8 cellular contexts compared by ENCODE assay signal in the genomic region with DNA sequence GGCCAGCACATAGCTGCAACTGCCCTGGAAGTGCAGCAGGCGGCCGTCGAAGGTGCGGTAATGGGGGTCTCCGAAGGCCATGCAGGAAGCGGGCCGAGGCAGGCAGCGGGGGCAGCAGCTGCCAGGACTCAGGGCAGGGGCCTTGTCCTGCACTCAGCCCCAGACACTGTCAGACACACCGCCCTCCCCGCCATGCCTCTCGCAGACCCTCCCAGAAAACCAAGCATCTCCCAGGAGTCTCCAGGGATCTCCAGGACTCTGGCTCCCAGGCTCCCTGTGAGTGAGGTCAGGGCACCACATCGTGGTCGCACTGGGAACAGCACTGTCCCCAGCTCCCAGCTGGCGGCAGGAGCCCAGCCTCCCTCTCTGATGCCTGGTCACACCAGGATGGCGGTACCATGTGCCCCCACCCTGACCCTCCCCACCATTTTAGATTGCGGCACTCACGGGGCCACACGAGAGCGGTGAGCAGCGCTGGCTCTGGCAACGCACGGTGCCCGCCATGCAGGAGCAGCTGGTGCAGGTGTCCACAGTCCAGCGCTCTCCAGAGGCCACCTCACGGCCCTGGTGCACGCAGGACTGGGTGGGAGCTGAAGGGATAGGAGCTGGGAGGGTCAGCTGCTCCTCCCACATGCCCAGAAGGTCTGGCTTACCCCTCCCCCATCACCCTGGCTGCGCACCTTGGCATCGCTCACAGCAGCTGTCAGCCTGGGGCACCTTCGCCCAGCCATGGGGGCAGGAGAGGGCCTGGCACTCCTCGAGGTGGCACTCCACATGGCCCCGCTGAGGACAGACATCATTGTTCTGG. TPM values are rescaled to one million over a fixed set of nuclear protein-coding genes. Genes with fewer than 3 reads are reported as not detected.
A peak's percentile ranks its signal among the peaks of the same experiment; 100 is the strongest.
DNase-seq lines count a peak whose midpoint lies in the region; ATAC-seq and TF ChIP-seq lines count a peak whose summit lies in the region.

No MANE protein-coding gene starts in this region.

- peaks cover 13% of the 10 kb centered on the region for H3K4me1 Mint-ChIP-seq in stimulated activated effector memory CD8-positive, alpha-beta T cell treated with anti-CD3 and anti-CD28 coated beads, Interleukin-12 subunit alpha, Interleukin-12 subunit beta, amount 100 ng/mL, for 72 hours
- H3K4me1 Mint-ChIP-seq in activated T-cell treated with anti-CD3 and anti-CD28 coated beads, Interleukin-2, amount 50 U/mL, for 72 hours (ENCODE audit: low read depth) = no peaks in the 10 kb centered on the region

- DNase-seq in Right ventricle myocardium inferior (ENCODE audit: missing footprints) (peak; percentile 76), cardiac septum (ENCODE audit: low spot score) (no peak), NCI-H446 treated with DMSO at 0.1 percent for 48 hours (lab: John Stamatoyannopoulos, UW) (peak; percentile 18), T47D (ENCODE audit: low read depth in 1 of 2, low spot score in 1 of 2) (peak; percentile 74 to 93), left colon (peak; percentile 50 to 71), transverse colon (peak; percentile 71)
- DNase-seq in stimulated activated effector memory CD8-positive, alpha-beta T cell treated with anti-CD3 and anti-CD28 coated beads, Interleukin-12 subunit alpha, Interleukin-12 subunit beta, amount 100 ng/mL, for 72 hours (ENCODE audit: low spot score in 2 of 2) = no peak
- DNase-seq in activated T-cell treated with anti-CD3 and anti-CD28 coated beads, Interleukin-2, amount 50 U/mL, for 72 hours = no peak

- H3K27ac Mint-ChIP-seq in stimulated activated effector memory CD8-positive, alpha-beta T cell treated with anti-CD3 and anti-CD28 coated beads, Interleukin-12 subunit alpha, Interleukin-12 subunit beta, amount 100 ng/mL, for 72 hours = no peak overlapping the region
- H3K27ac Mint-ChIP-seq in activated T-cell treated with anti-CD3 and anti-CD28 coated beads, Interleukin-2, amount 50 U/mL, for 72 hours = no peak overlapping the region

- H3K4me1 ChIP-seq in transverse colon = peaks cover 0 to 8% (median 3%) of the 10 kb centered on the region in 4 donors

- no peak for TF ChIP-seq EP300 in transverse colon (IDR thresholded peaks at IDR 0.05; ENCODE audit: low read depth)

- H3K27ac ChIP-seq in transverse colon = no peak overlapping the region

- in situ Hi-C loops in T47D (cut with HindIII; ENCODE audit: low pct_unique_long_range_greater_than_20kb, low sequenced_read_pairs) = no loop called here
- in situ Hi-C loops in transverse colon (cut with MboI; ENCODE audit: low pct_ligation_motif_present in 1 of 4, low pct_unique_long_range_greater_than_20kb in 1 of 4, low sequenced_read_pairs in 3 of 4) = loop anchor here in 1 of 4 donors (25.0 kb wide), 1 partner anchor 268 kb away; no protein-coding TSS in a partner anchor

- intact Hi-C loops in Right ventricle myocardium inferior (cut with DNase I) (loop anchor here (5.0 kb wide), 3 partner anchors 88 to 403 kb away; partner anchors contain the start of genes CCDC136 and METTL2B), cardiac septum (cut with DNase I) (loop anchor here (5.0 kb wide), 2 partner anchors 88 to 403 kb away; partner anchors contain the start of genes CCDC136 and METTL2B), left colon (cut with DNase I, micrococcal nuclease) (no loop called here), transverse colon (cut with DNase I; ENCODE audit: low total_unique reads) (loop anchor here (10.0 kb wide), 2 partner anchors 275 to 405 kb away; partner anchors contain the start of gene METTL2B)

- no peaks in the 10 kb centered on the region for H3K36me3 ChIP-seq in transverse colon

- 51% methylated on average over 31 of the region's 31 CpGs; no CpG with 5 or more reads in 1 of the 2 donors for WGBS in transverse colon (ENCODE audit: low coverage in 1 of 2), 2 donors

- no peak for TF ChIP-seq POLR2A in transverse colon (IDR thresholded peaks at IDR 0.05)

- peak; percentile 87 for ATAC-seq in Right ventricle myocardium inferior
- ATAC-seq in left colon = peak; percentile 70
- no peak for ATAC-seq in stimulated activated effector memory CD8-positive, alpha-beta T cell treated with anti-CD3 and anti-CD28 coated beads, Interleukin-12 subunit alpha, Interleukin-12 subunit beta, amount 100 ng/mL, for 72 hours
- no peak for ATAC-seq in activated T-cell treated with anti-CD3 and anti-CD28 coated beads, Interleukin-2, amount 50 U/mL, for 72 hours (replicated peaks in 1 of 2)

- H3K27me3 ChIP-seq in transverse colon = no peaks in the 10 kb centered on the region

- no peaks in the 10 kb centered on the region for H3K36me3 Mint-ChIP-seq in stimulated activated effector memory CD8-positive, alpha-beta T cell treated with anti-CD3 and anti-CD28 coated beads, Interleukin-12 subunit alpha, Interleukin-12 subunit beta, amount 100 ng/mL, for 72 hours
- H3K36me3 Mint-ChIP-seq in activated T-cell treated with anti-CD3 and anti-CD28 coated beads, Interleukin-2, amount 50 U/mL, for 72 hours (ENCODE audit: insufficient read depth in 2 of 2) = no peaks in the 10 kb centered on the region

- H3K9me3 ChIP-seq in transverse colon = no peaks in the 10 kb centered on the region

- TF ChIP-seq CTCF in transverse colon (IDR thresholded peaks at IDR 0.05) = peak; percentile 70 to 82 (median 73)

- H3K27me3 Mint-ChIP-seq in activated T-cell treated with anti-CD3 and anti-CD28 coated beads, Interleukin-2, amount 50 U/mL, for 72 hours (ENCODE audit: low read depth) = no peaks in the 10 kb centered on the region

- H3K4me3 Mint-ChIP-seq in stimulated activated effector memory CD8-positive, alpha-beta T cell treated with anti-CD3 and anti-CD28 coated beads, Interleukin-12 subunit alpha, Interleukin-12 subunit beta, amount 100 ng/mL, for 72 hours = no peak overlapping the region
- no peak overlapping the region for H3K4me3 Mint-ChIP-seq in activated T-cell treated with anti-CD3 and anti-CD28 coated beads, Interleukin-2, amount 50 U/mL, for 72 hours

- no peak overlapping the region for H3K4me3 ChIP-seq in transverse colon

- H3K9me3 Mint-ChIP-seq in stimulated activated effector memory CD8-positive, alpha-beta T cell treated with anti-CD3 and anti-CD28 coated beads, Interleukin-12 subunit alpha, Interleukin-12 subunit beta, amount 100 ng/mL, for 72 hours = no peaks in the 10 kb centered on the region
- H3K9me3 Mint-ChIP-seq in activated T-cell treated with anti-CD3 and anti-CD28 coated beads, Interleukin-2, amount 50 U/mL, for 72 hours = no peaks in the 10 kb centered on the region

RNA-seq across cellular contexts. Expression of gene ATP6V1F, which starts 17.5 kb away (rescaled TPM):
- total RNA-seq in Right ventricle myocardium inferior (128 TPM), cardiac septum (80.0 TPM), left colon (10 to 100 TPM; 65.8 to 78.5 TPM), transverse colon (100 to 1,000 TPM in 1 of 4 donors, 10 to 100 TPM in 3; 25.5 to 128 (median 63.2) TPM)
- 10 to 100 TPM; 68.3 to 73.3 TPM for total RNA-seq in activated T-cell treated with anti-CD3 and anti-CD28 coated beads, Interleukin-2, amount 50 U/mL, for 72 hours

RNA-seq across cellular contexts. Expression of gene KCP, which starts 30.4 kb away (rescaled TPM):
- total RNA-seq in Right ventricle myocardium inferior = 0.11 TPM
- total RNA-seq in cardiac septum = 0.35 TPM
- 1 to 10 TPM in 1 of 2 donors, under 1 TPM in 1; 0.81 to 1.6 TPM for total RNA-seq in left colon
- total RNA-seq in transverse colon = under 1 TPM in 3 of 4 donors, not detected in 1; 0.32 to 0.75 (median 0.68) TPM
- under 1 TPM in 1 of 2 donors, not detected in 1; 0.21 TPM for total RNA-seq in activated T-cell treated with anti-CD3 and anti-CD28 coated beads, Interleukin-2, amount 50 U/mL, for 72 hours

RNA-seq across cellular contexts. Expression of gene FLNC, which starts 49.9 kb away (rescaled TPM):
- total RNA-seq in Right ventricle myocardium inferior = 905 TPM
- 1,261 TPM for total RNA-seq in cardiac septum
- 10 to 100 TPM in 1 of 2 donors, 1 to 10 TPM in 1; 2.4 to 41.4 TPM for total RNA-seq in left colon
- 100 to 1,000 TPM in 1 of 4 donors, 10 to 100 TPM in 3; 21.3 to 234 (median 57.9) TPM for total RNA-seq in transverse colon
- under 1 TPM; 0.02 to 0.07 TPM for total RNA-seq in activated T-cell treated with anti-CD3 and anti-CD28 coated beads, Interleukin-2, amount 50 U/mL, for 72 hours

RNA-seq across cellular contexts. Expression of gene IRF5, which starts 57.6 kb away (rescaled TPM):
- 3.3 TPM for total RNA-seq in Right ventricle myocardium inferior
- total RNA-seq in cardiac septum = 1.6 TPM
- 1 to 10 TPM; 6.6 to 8.5 TPM for total RNA-seq in left colon
- 1 to 10 TPM; 2.2 to 10.0 (median 6.2) TPM for total RNA-seq in transverse colon
- total RNA-seq in activated T-cell treated with anti-CD3 and anti-CD28 coated beads, Interleukin-2, amount 50 U/mL, for 72 hours = 10 to 100 TPM; 23.1 to 30.3 TPM

Comparison
In these comparisons a context has a peak if more than half of its experiments do, and no peak if none do; other contexts are left out.
1. DNase-seq: peak in Right ventricle myocardium inferior (single experiment), NCI-H446 treated with DMSO at 0.1 percent for 48 hours (single experiment), T47D (2 of 2), left colon (2 of 2) and transverse colon (single experiment); none in cardiac septum (single experiment), stimulated activated effector memory CD8-positive, alpha-beta T cell treated with anti-CD3 and anti-CD28 coated beads, Interleukin-12 subunit alpha, Interleukin-12 subunit beta, amount 100 ng/mL, for 72 hours (0 of 2) and activated T-cell treated with anti-CD3 and anti-CD28 coated beads, Interleukin-2, amount 50 U/mL, for 72 hours (0 of 2).
2. ATAC-seq: peak in Right ventricle myocardium inferior (single experiment) and left colon (single experiment); none in stimulated activated effector memory CD8-positive, alpha-beta T cell treated with anti-CD3 and anti-CD28 coated beads, Interleukin-12 subunit alpha, Interleukin-12 subunit beta, amount 100 ng/mL, for 72 hours (single experiment) and activated T-cell treated with anti-CD3 and anti-CD28 coated beads, Interleukin-2, amount 50 U/mL, for 72 hours (0 of 2).
3. intact Hi-C loops: an anchor here in Right ventricle myocardium inferior (5.0 kb wide), cardiac septum (5.0 kb wide) and transverse colon (10.0 kb wide); none called in left colon.